Comparison of ENCODE assay signal across 30 cellular contexts in genomic region chr3:190865419-190865818, GRCh38. TPM values are rescaled to one million over a fixed set of nuclear protein-coding genes. Genes with fewer than 3 reads are reported as not detected.
DNase-seq lines count a peak whose midpoint lies in the region; ATAC-seq and TF ChIP-seq lines count a peak whose summit lies in the region.
"Had no signal": no experiment of that assay in that cellular context is flagged by ENCODE, and none has a peak within 500 bp of the region (broad histone marks: within the 10 kb centered on the region; RNA-seq: fewer than 3 reads in every experiment).

No MANE protein-coding gene starts in this region.

- peaks cover 16 to 31% of the 10 kb centered on the region in 2 donors for H3K27me3 Mint-ChIP-seq in natural killer cell (ENCODE audit: low read depth in 2 of 2)

- H3K36me3 ChIP-seq in right lobe of liver: no peaks in the 10 kb centered on the region
- H3K36me3 ChIP-seq: heart right ventricle, stomach, transverse colon had no signal

- peaks cover 0 to 31% (median 9%) of the 10 kb centered on the region in 4 donors for H3K4me1 ChIP-seq in right lobe of liver
- H3K4me1 ChIP-seq: psoas muscle had no signal

- ATAC-seq in GM18517 (IDR thresholded peaks at IDR 0.05; ENCODE audit: unreplicated experiment) (peak; percentile 50), HG02623 (IDR thresholded peaks at IDR 0.05; ENCODE audit: unreplicated experiment) (peak; percentile 47), HG03460 (IDR thresholded peaks at IDR 0.05; ENCODE audit: unreplicated experiment) (peak; percentile 50), right lobe of liver (peak in 3 of 4 donors; percentile 14 to 55 (median 42)), natural killer cell (no peak), GM21515 (IDR thresholded peaks at IDR 0.05; ENCODE audit: unreplicated experiment) (no peak)
- ATAC-seq: activated T-cell treated with anti-CD3 and anti-CD28 coated beads, Interleukin-2, amount 50 U/mL, for 72 hours; heart right ventricle; K562; left ventricle myocardium superior; mucosa of descending colon; psoas muscle had no signal

- peaks cover 5 to 6% of the 10 kb centered on the region in 2 donors for H3K9me3 Mint-ChIP-seq in natural killer cell
- H3K9me3 Mint-ChIP-seq: activated CD4-positive, alpha-beta T cell treated with anti-CD3 and anti-CD28 coated beads, Interleukin-2, amount 10 ng/mL, durations not matched to agents 7 days and 5 days; activated naive CD4-positive, alpha-beta T cell treated with anti-CD3 and anti-CD28 coated beads, Interleukin-2, amount 10 ng/mL, durations not matched to agents 7 days and 5 days; activated T-cell treated with anti-CD3 and anti-CD28 coated beads, Interleukin-2, amount 50 U/mL, for 72 hours; neural crest cell had no signal

- H3K4me3 Mint-ChIP-seq in natural killer cell: no peak overlapping the region
- H3K4me3 Mint-ChIP-seq: activated CD4-positive, alpha-beta T cell treated with anti-CD3 and anti-CD28 coated beads, Interleukin-2, amount 10 ng/mL, durations not matched to agents 7 days and 5 days; activated naive CD4-positive, alpha-beta T cell treated with anti-CD3 and anti-CD28 coated beads, Interleukin-2, amount 10 ng/mL, durations not matched to agents 7 days and 5 days; activated T-cell treated with anti-CD3 and anti-CD28 coated beads, Interleukin-2, amount 50 U/mL, for 72 hours; CD4-positive, CD25-positive, alpha-beta regulatory T cell; neural crest cell had no signal

- no peaks in the 10 kb centered on the region for H3K27me3 ChIP-seq in right lobe of liver

- H3K27ac ChIP-seq in right lobe of liver: peak overlapping the region in 2 of 3 donors; percentile 94 to 95
- H3K27ac ChIP-seq: PC-9, psoas muscle, stomach, transverse colon had no signal

- no peak for TF ChIP-seq CTCF in right lobe of liver (IDR thresholded peaks at IDR 0.05)
- TF ChIP-seq CTCF in natural killer cell (IDR thresholded peaks at IDR 0.05): no peak

- H3K4me1 Mint-ChIP-seq in natural killer cell: no peaks in the 10 kb centered on the region
- H3K4me1 Mint-ChIP-seq: neural crest cell had no signal

- no peaks in the 10 kb centered on the region for H3K36me3 Mint-ChIP-seq in natural killer cell
- H3K36me3 Mint-ChIP-seq: activated naive CD4-positive, alpha-beta T cell treated with anti-CD3 and anti-CD28 coated beads, Interleukin-2, amount 10 ng/mL, durations not matched to agents 7 days and 5 days; CD4-positive, CD25-positive, alpha-beta regulatory T cell had no signal

- 16% methylated on average over 2 of the region's 2 CpGs for WGBS in right lobe of liver (ENCODE audit: insufficient coverage, low coverage, low lambda C conversion rate, missing lambda C conversion rate)

- no peak for TF ChIP-seq POLR2A in right lobe of liver (IDR thresholded peaks at IDR 0.05)

- no peaks in the 10 kb centered on the region for H3K9me3 ChIP-seq in right lobe of liver
- H3K9me3 ChIP-seq: heart right ventricle, mucosa of descending colon, psoas muscle, stomach, transverse colon had no signal

- no peak overlapping the region for H3K27ac Mint-ChIP-seq in natural killer cell
- H3K27ac Mint-ChIP-seq: activated CD4-positive, alpha-beta T cell treated with anti-CD3 and anti-CD28 coated beads, Interleukin-2, amount 10 ng/mL, durations not matched to agents 7 days and 5 days; activated naive CD4-positive, alpha-beta T cell treated with anti-CD3 and anti-CD28 coated beads, Interleukin-2, amount 10 ng/mL, durations not matched to agents 7 days and 5 days; activated T-cell treated with anti-CD3 and anti-CD28 coated beads, Interleukin-2, amount 50 U/mL, for 72 hours; CD4-positive, CD25-positive, alpha-beta regulatory T cell had no signal

- intact Hi-C loops in right lobe of liver (cut with DNase I): no loop called here
- intact Hi-C loops in natural killer cell (cut with micrococcal nuclease): no loop called here

- H3K4me3 ChIP-seq in right lobe of liver: no peak overlapping the region
- H3K4me3 ChIP-seq: heart right ventricle, K562, mucosa of descending colon, PC-9, psoas muscle, stomach, transverse colon had no signal

- no peak for DNase-seq in right lobe of liver
- DNase-seq in natural killer cell: no peak
- no peak for DNase-seq in mucosa of gallbladder (ENCODE audit: low spot score)
- DNase-seq in NCI-H2107 treated with DMSO at 0.1 percent for 48 hours (lab: John Stamatoyannopoulos, UW; ENCODE audit: unreplicated experiment): no peak
- DNase-seq: activated CD4-positive, alpha-beta T cell treated with anti-CD3 and anti-CD28 coated beads, Interleukin-2, amount 10 ng/mL, durations not matched to agents 7 days and 5 days; activated naive CD4-positive, alpha-beta T cell treated with anti-CD3 and anti-CD28 coated beads, Interleukin-2, amount 10 ng/mL, durations not matched to agents 7 days and 5 days; activated T-cell treated with anti-CD3 and anti-CD28 coated beads, Interleukin-2, amount 50 U/mL, for 72 hours; amniotic stem cell; CD4-positive, CD25-positive, alpha-beta regulatory T cell; heart right ventricle; left ventricle myocardium superior; mucosa of descending colon; NCI-H1417 treated with DMSO at 0.1 percent for 48 hours; NCI-H510A treated with DMSO at 0.1 percent for 48 hours; NK-92 treated with Interleukin-12 subunit alpha and Interleukin-12 subunit beta, amount 100 ng/mL, for 24 hours; PC-9; psoas muscle; SHP77; stimulated activated CD8-positive, alpha-beta memory T cell treated with anti-CD3 and anti-CD28 coated beads, Interleukin-4, amount 100 ng/mL, for 48 hours; stomach; T1000; transverse colon had no signal

RNA-seq across cellular contexts. Expression of gene GMNC, which starts 2.9 kb away (rescaled TPM):
- total RNA-seq in right lobe of liver: 1 to 10 TPM; 1.7 to 8.6 (median 6.2) TPM
- not detected for total RNA-seq in natural killer cell
- 0.26 TPM for total RNA-seq in mucosa of gallbladder
- total RNA-seq: activated CD4-positive, alpha-beta T cell treated with anti-CD3 and anti-CD28 coated beads, Interleukin-2, amount 10 ng/mL, durations not matched to agents 7 days and 5 days; activated T-cell treated with anti-CD3 and anti-CD28 coated beads, Interleukin-2, amount 50 U/mL, for 72 hours; CD4-positive, CD25-positive, alpha-beta regulatory T cell; HT-29; K562; MCF 10A; mucosa of descending colon; neural crest cell; PC-9; transverse colon had no signal

Comparison
In these comparisons a context has a peak if more than half of its experiments do, and no peak if none do; other contexts are left out.
1. ATAC-seq: peak in GM18517 (single experiment), HG02623 (single experiment), HG03460 (single experiment) and right lobe of liver (3 of 4); none in natural killer cell (0 of 3) and GM21515 (single experiment).